ENCODE assay signal across 17 cellular contexts in the genomic region with DNA sequence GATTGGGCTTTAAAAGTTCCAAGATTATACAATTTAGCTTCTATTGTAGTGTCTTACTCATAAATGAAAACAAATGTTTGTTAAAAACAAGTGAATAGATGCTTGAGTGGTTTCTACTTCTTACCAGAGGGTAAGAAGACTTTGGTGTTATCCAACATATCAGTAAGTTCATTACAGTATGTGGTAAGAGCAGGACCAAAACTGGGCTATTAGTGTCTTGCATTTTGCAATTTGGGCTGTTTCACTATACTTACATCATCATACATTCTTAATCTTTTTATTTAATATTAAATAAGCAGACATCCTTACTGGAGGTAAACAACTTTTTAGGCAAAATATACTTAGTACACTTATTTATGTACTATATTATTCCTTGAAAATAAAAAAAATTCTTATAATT.
A peak's percentile ranks its signal among the peaks of the same experiment; 100 is the strongest.
DNase-seq lines count a peak whose midpoint lies in the region; TF ChIP-seq lines count a peak whose summit lies in the region.
"Had no signal": no experiment of that assay in that cellular context is flagged by ENCODE, and none has a peak within 500 bp of the region (broad histone marks: within the 10 kb centered on the region; RNA-seq: fewer than 3 reads in every experiment).

No MANE protein-coding gene starts in this region.

- intact Hi-C loops in CD4-positive, alpha-beta memory T cell (cut with micrococcal nuclease), result no loop called here
- intact Hi-C loops in esophagus squamous epithelium (cut with DNase I), result no loop called here

- H3K18ac ChIP-seq in mesenchymal stem cell (ENCODE audit: low read depth in 1 of 2, low read length in 2 of 2), result no peak overlapping the region

- H2AFZ ChIP-seq in mesenchymal stem cell (ENCODE audit: low read depth, low read length), result no peak overlapping the region

- H4K91ac ChIP-seq in mesenchymal stem cell (ENCODE audit: low read length), result no peak overlapping the region

- H3K9me3 Mint-ChIP-seq in CD4-positive, alpha-beta memory T cell, result peaks cover 0 to 4% (median 0%) of the 10 kb centered on the region in 8 donors

- peak; percentile 8 for DNase-seq in AG20443 (ENCODE audit: low spot score)
- peak; percentile 22 for DNase-seq in amniotic epithelial cell (ENCODE audit: low read depth)
- peak; percentile 9 for DNase-seq in fibroblast of mammary gland (ENCODE audit: low read depth)
- DNase-seq in mesenchymal stem cell, result no peak
- DNase-seq in CD4-positive, alpha-beta memory T cell, result no peak
- no peak for DNase-seq in esophagus squamous epithelium (lab: John Stamatoyannopoulos, UW)
- DNase-seq in activated naive CD4-positive, alpha-beta T cell (lab: John Stamatoyannopoulos, UW), result no peak
- DNase-seq: CD4-positive, CD25-positive, alpha-beta regulatory T cell; Karpas-422; NCI-H1092 treated with DMSO at 0.1 percent for 48 hours; NCI-H1436; NCI-H187; NCI-H2081 treated with DMSO at 0.1 percent for 48 hours; NCI-H2171 treated with DMSO at 0.1 percent for 48 hours; NCI-H524; NCI-H774 had no signal

- peak overlapping the region; percentile 28 for H3K9ac ChIP-seq in mesenchymal stem cell (ENCODE audit: low read length)
- H3K9ac ChIP-seq: BLaER1 had no signal

- H4K8ac ChIP-seq in mesenchymal stem cell (ENCODE audit: low read length), result no peak overlapping the region

- no peaks in the 10 kb centered on the region for H3K79me1 ChIP-seq in mesenchymal stem cell (replicated peaks; ENCODE audit: low read length, poor library complexity, severe bottlenecking)

- no peak overlapping the region for H3K27ac ChIP-seq in mesenchymal stem cell (ENCODE audit: low read length, poor library complexity, severe bottlenecking)
- H3K27ac ChIP-seq in CD4-positive, alpha-beta memory T cell (ENCODE audit: low read depth, low read length), result no peak overlapping the region
- no peak overlapping the region for H3K27ac ChIP-seq in esophagus squamous epithelium
- H3K27ac ChIP-seq: BLaER1 had no signal

- H3K9me3 ChIP-seq in mesenchymal stem cell (ENCODE audit: control insufficient read depth, low read length), result no peaks in the 10 kb centered on the region
- no peaks in the 10 kb centered on the region for H3K9me3 ChIP-seq in CD4-positive, alpha-beta memory T cell (ENCODE audit: control insufficient read depth in 1 of 2, low read length in 2 of 2)
- H3K9me3 ChIP-seq in esophagus squamous epithelium, result no peaks in the 10 kb centered on the region
- H3K9me3 ChIP-seq: BLaER1 had no signal

- H3K27me3 ChIP-seq in mesenchymal stem cell (ENCODE audit: control insufficient read depth in 1 of 2, insufficient read depth in 1 of 2, low read length in 2 of 2), result no peaks in the 10 kb centered on the region
- H3K27me3 ChIP-seq in CD4-positive, alpha-beta memory T cell (ENCODE audit: insufficient read depth, low read length), result no peaks in the 10 kb centered on the region
- H3K27me3 ChIP-seq in esophagus squamous epithelium, result no peaks in the 10 kb centered on the region
- H3K27me3 ChIP-seq: BLaER1 had no signal

- no peaks in the 10 kb centered on the region for H3K4me1 Mint-ChIP-seq in CD4-positive, alpha-beta memory T cell
- H3K4me1 Mint-ChIP-seq: CD4-positive, CD25-positive, alpha-beta regulatory T cell had no signal

- TF ChIP-seq CTCF in fibroblast of mammary gland (conservative IDR thresholded peaks at IDR 0.05; ENCODE audit: control insufficient read depth, insufficient read depth, low read depth, low read length), result no peak
- no peak for TF ChIP-seq CTCF in esophagus squamous epithelium (IDR thresholded peaks at IDR 0.05)

- H3K36me3 ChIP-seq in mesenchymal stem cell (ENCODE audit: control insufficient read depth in 1 of 2, insufficient read depth in 2 of 2, low read depth in 1 of 2, low read length in 2 of 2), result no peaks in the 10 kb centered on the region
- no peaks in the 10 kb centered on the region for H3K36me3 ChIP-seq in CD4-positive, alpha-beta memory T cell (ENCODE audit: insufficient read depth, low read length)
- H3K36me3 ChIP-seq in esophagus squamous epithelium, result no peaks in the 10 kb centered on the region
- H3K36me3 ChIP-seq: BLaER1 had no signal

- no peak overlapping the region for H3K4ac ChIP-seq in mesenchymal stem cell (ENCODE audit: low read depth in 1 of 2, low read length in 2 of 2)

- H3K36me3 Mint-ChIP-seq in CD4-positive, alpha-beta memory T cell, result no peaks in the 10 kb centered on the region
- H3K36me3 Mint-ChIP-seq: CD4-positive, CD25-positive, alpha-beta regulatory T cell had no signal

- no peak overlapping the region for H3K23ac ChIP-seq in mesenchymal stem cell (ENCODE audit: low read length in 2 of 2)

- TF ChIP-seq POLR2A in esophagus squamous epithelium (IDR thresholded peaks at IDR 0.05), result no peak

- H2BK5ac ChIP-seq in mesenchymal stem cell (ENCODE audit: low read depth, low read length, poor library complexity, severe bottlenecking), result no peak overlapping the region

- no peak overlapping the region for H3K14ac ChIP-seq in mesenchymal stem cell (ENCODE audit: low read length in 2 of 2)

- CTCF ChIA-PET in CD4-positive, alpha-beta memory T cell (lab: Charles Lee; ENCODE audit: partially characterized antibody), result no interaction called here

- H3K4me3 Mint-ChIP-seq in CD4-positive, alpha-beta memory T cell, result no peak overlapping the region
- H3K4me3 Mint-ChIP-seq: CD4-positive, CD25-positive, alpha-beta regulatory T cell had no signal

- no peak overlapping the region for H3K27ac Mint-ChIP-seq in CD4-positive, alpha-beta memory T cell
- H3K27ac Mint-ChIP-seq: CD4-positive, CD25-positive, alpha-beta regulatory T cell had no signal

- H3K4me3 ChIP-seq in fibroblast of mammary gland (ENCODE audit: control insufficient read depth, low read depth, low read length) (no peak overlapping the region), mesenchymal stem cell (ENCODE audit: insufficient read depth in 1 of 2, low read depth in 1 of 2, low read length in 2 of 2) (no peak overlapping the region), esophagus squamous epithelium (no peak overlapping the region)
- H3K4me3 ChIP-seq in CD4-positive, alpha-beta memory T cell (ENCODE audit: low read length in 2 of 2), result no peak overlapping the region
- H3K4me3 ChIP-seq: BLaER1 had no signal

- H2BK15ac ChIP-seq in mesenchymal stem cell (ENCODE audit: low read depth, poor library complexity, severe bottlenecking), result no peak overlapping the region

- H3K27me3 Mint-ChIP-seq in CD4-positive, alpha-beta memory T cell, result no peaks in the 10 kb centered on the region
- H3K27me3 Mint-ChIP-seq: CD4-positive, CD25-positive, alpha-beta regulatory T cell had no signal

- no peak overlapping the region for H2BK12ac ChIP-seq in mesenchymal stem cell (ENCODE audit: low read length in 2 of 2)

- H3K4me2 ChIP-seq in mesenchymal stem cell (ENCODE audit: low read length, poor library complexity, severe bottlenecking), result no peak overlapping the region
- H3K4me2 ChIP-seq: BLaER1 had no signal

- no peak overlapping the region for H2AK5ac ChIP-seq in mesenchymal stem cell (ENCODE audit: low read length, severe bottlenecking)

- POLR2A ChIA-PET in CD4-positive, alpha-beta memory T cell (lab: Charles Lee; ENCODE audit: partially characterized antibody), result no interaction called here

- H3K4me1 ChIP-seq in mesenchymal stem cell (ENCODE audit: control insufficient read depth, insufficient read depth, low read depth, low read length) (no peaks in the 10 kb centered on the region), esophagus squamous epithelium (no peaks in the 10 kb centered on the region)
- no peaks in the 10 kb centered on the region for H3K4me1 ChIP-seq in CD4-positive, alpha-beta memory T cell (ENCODE audit: insufficient read depth, low read length)
- H3K4me1 ChIP-seq: BLaER1 had no signal

- no peak overlapping the region for H2BK120ac ChIP-seq in mesenchymal stem cell (ENCODE audit: low read depth, low read length)

Comparison
In these comparisons a context has a peak if more than half of its experiments do, and no peak if none do; other contexts are left out.
1. DNase-seq: peak in AG20443 (single experiment), amniotic epithelial cell (single experiment) and fibroblast of mammary gland (single experiment); none in mesenchymal stem cell (single experiment), CD4-positive, alpha-beta memory T cell (0 of 5), esophagus squamous epithelium (single experiment) and activated naive CD4-positive, alpha-beta T cell (0 of 4).